ENCODE assay signal across 11 cellular contexts in the genomic region with DNA sequence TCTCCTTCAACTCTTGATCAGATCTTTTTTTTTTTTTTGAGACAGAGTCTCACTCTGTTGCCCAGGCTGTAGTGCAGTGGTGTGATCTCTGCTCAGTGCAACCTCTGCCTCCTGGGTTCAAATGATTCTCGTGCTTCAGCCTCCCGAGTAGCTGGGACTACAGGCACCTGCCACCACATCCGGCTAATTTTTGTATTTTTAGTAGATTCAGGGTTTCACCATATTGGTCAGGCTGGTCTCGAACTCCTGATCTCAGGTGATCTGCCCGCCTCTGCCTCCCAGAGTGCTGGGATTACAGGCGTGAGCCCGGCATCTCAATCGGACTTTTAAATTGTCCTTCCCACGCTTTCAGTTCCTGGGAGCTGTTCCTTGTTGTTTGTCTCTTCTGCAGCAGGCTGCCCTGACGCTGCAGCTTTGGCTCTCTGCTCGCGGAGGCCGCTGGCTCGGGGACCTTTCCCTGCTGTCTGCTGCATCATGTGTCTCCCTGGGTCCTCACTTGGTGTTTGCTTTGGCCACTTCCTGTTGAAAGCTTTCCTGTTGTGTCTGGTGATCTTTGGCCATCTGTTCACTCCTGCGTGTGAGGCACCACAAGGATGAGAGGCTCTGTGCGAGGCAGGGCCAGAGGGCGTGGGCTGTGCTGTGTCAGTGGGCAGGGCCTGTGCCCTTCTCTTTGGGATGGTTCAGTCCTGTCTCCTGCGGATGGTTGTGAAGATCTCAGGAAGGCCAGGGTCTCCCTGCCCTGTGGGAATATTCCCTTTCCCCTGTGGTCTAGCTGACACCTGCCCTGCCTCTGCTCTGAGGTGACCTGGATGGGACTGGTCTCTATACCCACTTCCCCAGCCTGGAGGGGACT. TPM values are rescaled to one million over a fixed set of nuclear protein-coding genes. Genes with fewer than 3 reads are reported as not detected.
A peak's percentile ranks its signal among the peaks of the same experiment; 100 is the strongest.
DNase-seq lines count a peak whose midpoint lies in the region; ATAC-seq and TF ChIP-seq lines count a peak whose summit lies in the region.
"Had no signal": no experiment of that assay in that cellular context is flagged by ENCODE, and none has a peak within 500 bp of the region (broad histone marks: within the 10 kb centered on the region; RNA-seq: fewer than 3 reads in every experiment).

No MANE protein-coding gene starts in this region.

- no peak overlapping the region for H3K4me3 Mint-ChIP-seq in endodermal cell
- H3K4me3 Mint-ChIP-seq: stimulated activated naive B cell treated with anti-CD40 and anti-IgM and Interleukin-4, amounts not matched to agents 10 μg/mL and 1 μg/mL and 100 μg/mL, for 72 hours had no signal

- H3K4me1 Mint-ChIP-seq in endodermal cell = no peaks in the 10 kb centered on the region

- H3K36me3 ChIP-seq in endodermal cell (ENCODE audit: control insufficient read depth, insufficient read depth, low read length) (peaks cover 3% of the 10 kb centered on the region), breast epithelium (no peaks in the 10 kb centered on the region)

- H3K4me1 ChIP-seq in endodermal cell (ENCODE audit: control insufficient read depth, insufficient read depth, low read length) (no peaks in the 10 kb centered on the region), breast epithelium (no peaks in the 10 kb centered on the region)

- H3K4me3 ChIP-seq in endodermal cell (ENCODE audit: low read length) = no peak overlapping the region
- H3K4me3 ChIP-seq in breast epithelium = no peak overlapping the region

- H3K9me3 Mint-ChIP-seq in endodermal cell = no peaks in the 10 kb centered on the region
- H3K9me3 Mint-ChIP-seq: stimulated activated naive B cell treated with anti-CD40 and anti-IgM and Interleukin-4, amounts not matched to agents 10 μg/mL and 1 μg/mL and 100 μg/mL, for 72 hours had no signal

- WGBS in endodermal cell (ENCODE audit: insufficient coverage in 1 of 2, insufficient read length in 1 of 2), 2 experiments = 94% methylated on average over 17 to 18 of the region's 18 CpGs

- H3K9me3 ChIP-seq in endodermal cell (ENCODE audit: control insufficient read depth, low read length) = no peaks in the 10 kb centered on the region
- no peaks in the 10 kb centered on the region for H3K9me3 ChIP-seq in breast epithelium

- intact Hi-C loops in breast epithelium (cut with DNase I; ENCODE audit: low total_unique reads) = no loop called here

- in situ Hi-C loops in SK-MEL-5 (cut with HindIII; ENCODE audit: low pct_unique_long_range_greater_than_20kb, low sequenced_read_pairs) = no loop called here

- H3K27ac Mint-ChIP-seq in endodermal cell = peak overlapping the region; percentile 19
- H3K27ac Mint-ChIP-seq: stimulated activated naive B cell treated with anti-CD40 and anti-IgM and Interleukin-4, amounts not matched to agents 10 μg/mL and 1 μg/mL and 100 μg/mL, for 72 hours had no signal

- H3K36me3 Mint-ChIP-seq in endodermal cell (ENCODE audit: low read depth) = peaks cover 26% of the 10 kb centered on the region

- DNase-seq in HT1080 (ENCODE audit: low read depth) (peak; percentile 23), SK-MEL-5 (ENCODE audit: low read depth, low spot score) (peak; percentile 38), endodermal cell (no peak), pons (ENCODE audit: low spot score) (peak; percentile 64), breast epithelium (ENCODE audit: low spot score in 2 of 2) (no peak)
- DNase-seq: kidney; NCI-H1436 treated with DMSO at 0.1 percent for 48 hours; stimulated activated naive B cell treated with anti-CD40 and anti-IgM and Interleukin-4, amounts not matched to agents 10 μg/mL and 1 μg/mL and 100 μg/mL, for 72 hours had no signal

- ATAC-seq in HG03432 (IDR thresholded peaks at IDR 0.05; ENCODE audit: unreplicated experiment) (no peak), GM21619 (IDR thresholded peaks at IDR 0.05; ENCODE audit: unreplicated experiment) (no peak)
- ATAC-seq: stimulated activated naive B cell treated with anti-CD40 and anti-IgM and Interleukin-4, amounts not matched to agents 10 μg/mL and 1 μg/mL and 100 μg/mL, for 72 hours had no signal

- H3K27ac ChIP-seq in endodermal cell (ENCODE audit: low read depth, low read length) (peak overlapping the region; percentile 32), breast epithelium (no peak overlapping the region)

- TF ChIP-seq CTCF in endodermal cell (conservative IDR thresholded peaks at IDR 0.05) (no peak), breast epithelium (IDR thresholded peaks at IDR 0.05) (no peak)

- no peaks in the 10 kb centered on the region for H3K27me3 ChIP-seq in endodermal cell (ENCODE audit: control insufficient read depth, insufficient read depth, low read length, poor library complexity, severe bottlenecking)
- H3K27me3 ChIP-seq in breast epithelium = no peaks in the 10 kb centered on the region

- no peaks in the 10 kb centered on the region for H3K27me3 Mint-ChIP-seq in endodermal cell (ENCODE audit: insufficient read depth)
- H3K27me3 Mint-ChIP-seq: stimulated activated naive B cell treated with anti-CD40 and anti-IgM and Interleukin-4, amounts not matched to agents 10 μg/mL and 1 μg/mL and 100 μg/mL, for 72 hours had no signal

- H3K9ac ChIP-seq in endodermal cell (ENCODE audit: extremely low read depth, low read length, poor library complexity, severe bottlenecking) = no peak overlapping the region

- no peak for TF ChIP-seq POLR2A in breast epithelium (IDR thresholded peaks at IDR 0.05)

RNA-seq across cellular contexts. Expression of gene CAPN15, which starts 18.4 kb away (rescaled TPM):
- total RNA-seq in HT1080 (2014; rRNA removed; shearing (Covaris generic)) = 92.4 and 122 TPM in 2 replicates
- polyA plus RNA-seq in HT1080 (2015; cell fraction: cytosol; rRNA removed) = 48.0 and 57.5 TPM in 2 replicates
- 91.0 and 97.1 TPM in 2 replicates for polyA plus RNA-seq in HT1080 (2015; cell fraction: nucleus; rRNA removed)
- total RNA-seq in SK-MEL-5 (2014; rRNA removed; shearing (Covaris generic)) = 15.4 and 15.6 TPM in 2 replicates
- polyA plus RNA-seq in SK-MEL-5 (2015; cell fraction: cytosol; rRNA removed) = 30.9 and 42.9 TPM in 2 replicates
- polyA plus RNA-seq in SK-MEL-5 (2015; cell fraction: nucleus; rRNA removed) = 69.5 and 110 TPM in 2 replicates
- total RNA-seq in endodermal cell (10 to 100 TPM; 55.3 to 76.1 TPM), breast epithelium (10 to 100 TPM; 15.4 to 27.2 (median 15.5) TPM)
- polyA plus RNA-seq in endodermal cell (2013, experiment 1 of 2) = 23.1 TPM
- 20.1 TPM for polyA plus RNA-seq in endodermal cell (2013, experiment 2 of 2)

RNA-seq across cellular contexts. Expression of gene PRR35, which starts 51.1 kb away (rescaled TPM):
- 0.10 TPM in 1 of 2 replicates, not detected in the other for total RNA-seq in HT1080 (2014; rRNA removed; shearing (Covaris generic))
- 0.07 TPM in 1 of 2 replicates, not detected in the other for polyA plus RNA-seq in HT1080 (2015; cell fraction: cytosol; rRNA removed)
- polyA plus RNA-seq in HT1080 (2015; cell fraction: nucleus; rRNA removed) = 0.07 and 0.13 TPM in 2 replicates
- total RNA-seq in SK-MEL-5 (2014; rRNA removed; shearing (Covaris generic)) = not detected in 2 replicates
- 0.11 and 0.33 TPM in 2 replicates for polyA plus RNA-seq in SK-MEL-5 (2015; cell fraction: cytosol; rRNA removed)
- not detected in 2 replicates for polyA plus RNA-seq in SK-MEL-5 (2015; cell fraction: nucleus; rRNA removed)
- total RNA-seq in endodermal cell = under 1 TPM; 0.29 to 0.62 TPM
- polyA plus RNA-seq in endodermal cell (2013, experiment 1 of 2) = 0.18 TPM
- polyA plus RNA-seq in endodermal cell (2013, experiment 2 of 2) = 0.12 TPM
- not detected for total RNA-seq in breast epithelium
- total RNA-seq: HT-29 had no signal

RNA-seq across cellular contexts. Expression of gene NHLRC4, which starts 57.7 kb away (rescaled TPM):
- total RNA-seq in HT1080 (2014; rRNA removed; shearing (Covaris generic)) = 0.07 and 1.1 TPM in 2 replicates
- 0.36 and 0.74 TPM in 2 replicates for polyA plus RNA-seq in HT1080 (2015; cell fraction: cytosol; rRNA removed)
- polyA plus RNA-seq in HT1080 (2015; cell fraction: nucleus; rRNA removed) = 1.5 and 2.2 TPM in 2 replicates
- total RNA-seq in SK-MEL-5 (2014; rRNA removed; shearing (Covaris generic)) = 0.56 and 1.1 TPM in 2 replicates
- polyA plus RNA-seq in SK-MEL-5 (2015; cell fraction: cytosol; rRNA removed) = 0.77 and 1.5 TPM in 2 replicates
- 0.81 and 1.9 TPM in 2 replicates for polyA plus RNA-seq in SK-MEL-5 (2015; cell fraction: nucleus; rRNA removed)
- total RNA-seq in endodermal cell (1 to 10 TPM; 1.1 TPM), breast epithelium (1 to 10 TPM in 1 of 3 donors, under 1 TPM in 2; 0.32 to 1.9 (median 0.66) TPM)
- 0.78 TPM for polyA plus RNA-seq in endodermal cell (2013, experiment 1 of 2)
- polyA plus RNA-seq in endodermal cell (2013, experiment 2 of 2) = 0.87 TPM

Comparison
In these comparisons a context has a peak if more than half of its experiments do, and no peak if none do; other contexts are left out.
1. DNase-seq: peak in HT1080 (single experiment), SK-MEL-5 (single experiment) and pons (single experiment); none in endodermal cell (single experiment) and breast epithelium (0 of 2).